Comparison of ENCODE assay signal across 8 cellular contexts in the genomic region with DNA sequence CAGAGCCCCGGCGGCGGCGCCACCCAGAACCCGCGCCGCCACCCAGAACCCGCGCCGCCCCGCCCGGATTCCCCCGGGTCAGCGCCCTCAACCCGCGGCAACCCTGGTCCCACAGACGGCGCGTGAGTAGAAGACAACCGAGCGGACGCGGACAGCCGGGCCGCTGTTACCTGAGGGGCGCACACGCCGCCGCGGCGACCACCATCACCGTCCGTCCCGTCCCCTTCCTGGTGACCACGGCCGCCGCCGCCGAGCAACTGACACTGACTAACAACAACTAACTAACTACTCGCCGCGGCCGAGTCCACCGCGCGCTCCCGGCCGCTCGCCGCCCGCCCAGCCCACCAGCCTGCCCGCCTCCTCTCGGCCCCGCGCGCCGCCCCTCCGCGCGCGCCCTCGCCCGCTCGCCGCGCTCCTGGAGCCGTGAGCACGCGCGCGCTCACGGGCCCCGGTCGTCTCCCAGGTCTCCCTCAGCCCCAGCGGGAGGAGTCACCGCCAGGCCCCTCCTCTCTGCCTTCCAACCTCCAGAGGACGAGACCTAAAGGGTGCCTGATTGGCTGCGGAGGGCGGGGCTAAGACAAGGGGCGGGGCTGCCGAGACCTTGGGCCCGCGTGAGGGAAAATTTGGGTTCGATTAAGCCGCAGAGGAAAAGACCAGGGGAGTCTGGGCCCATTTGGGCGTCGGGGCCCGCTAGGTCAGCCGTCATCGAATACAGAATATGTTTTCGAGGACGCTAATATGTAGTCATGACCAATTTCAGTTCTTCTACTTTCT. TPM values are rescaled to one million over a fixed set of nuclear protein-coding genes. Genes with fewer than 3 reads are reported as not detected.
DNase-seq lines count a peak whose midpoint lies in the region; ATAC-seq, FAIRE-seq and TF ChIP-seq lines count a peak whose summit lies in the region.

A gene with protein sequence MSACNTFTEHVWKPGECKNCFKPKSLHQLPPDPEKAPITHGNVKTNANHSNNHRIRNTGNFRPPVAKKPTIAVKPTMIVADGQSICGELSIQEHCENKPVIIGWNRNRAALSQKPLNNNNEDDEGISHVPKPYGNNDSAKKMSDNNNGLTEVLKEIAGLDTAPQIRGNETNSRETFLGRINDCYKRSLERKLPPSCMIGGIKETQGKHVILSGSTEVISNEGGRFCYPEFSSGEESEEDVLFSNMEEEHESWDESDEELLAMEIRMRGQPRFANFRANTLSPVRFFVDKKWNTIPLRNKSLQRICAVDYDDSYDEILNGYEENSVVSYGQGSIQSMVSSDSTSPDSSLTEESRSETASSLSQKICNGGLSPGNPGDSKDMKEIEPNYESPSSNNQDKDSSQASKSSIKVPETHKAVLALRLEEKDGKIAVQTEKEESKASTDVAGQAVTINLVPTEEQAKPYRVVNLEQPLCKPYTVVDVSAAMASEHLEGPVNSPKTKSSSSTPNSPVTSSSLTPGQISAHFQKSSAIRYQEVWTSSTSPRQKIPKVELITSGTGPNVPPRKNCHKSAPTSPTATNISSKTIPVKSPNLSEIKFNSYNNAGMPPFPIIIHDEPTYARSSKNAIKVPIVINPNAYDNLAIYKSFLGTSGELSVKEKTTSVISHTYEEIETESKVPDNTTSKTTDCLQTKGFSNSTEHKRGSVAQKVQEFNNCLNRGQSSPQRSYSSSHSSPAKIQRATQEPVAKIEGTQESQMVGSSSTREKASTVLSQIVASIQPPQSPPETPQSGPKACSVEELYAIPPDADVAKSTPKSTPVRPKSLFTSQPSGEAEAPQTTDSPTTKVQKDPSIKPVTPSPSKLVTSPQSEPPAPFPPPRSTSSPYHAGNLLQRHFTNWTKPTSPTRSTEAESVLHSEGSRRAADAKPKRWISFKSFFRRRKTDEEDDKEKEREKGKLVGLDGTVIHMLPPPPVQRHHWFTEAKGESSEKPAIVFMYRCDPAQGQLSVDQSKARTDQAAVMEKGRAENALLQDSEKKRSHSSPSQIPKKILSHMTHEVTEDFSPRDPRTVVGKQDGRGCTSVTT (N-terminal part only) (minus strand): TSS at position 269 of the 774 bp plus-strand sequence. CDS start 238,178 bp downstream, outside the sequence.

- H3K9me3 ChIP-seq in ascending aorta (no peaks in the 10 kb centered on the region), right cardiac atrium (ENCODE audit: control insufficient read depth, low read length) (no peaks in the 10 kb centered on the region), uterus (no peaks in the 10 kb centered on the region)

- peaks cover 0 to 20% of the 10 kb centered on the region in 2 donors for H3K4me1 ChIP-seq in ascending aorta
- peaks cover 5% of the 10 kb centered on the region for H3K4me1 ChIP-seq in right cardiac atrium (ENCODE audit: control insufficient read depth, insufficient read depth, low read length)
- H3K4me1 ChIP-seq in uterus = peaks cover 0 to 13% of the 10 kb centered on the region in 2 donors

- H3K27me3 ChIP-seq in ascending aorta = no peaks in the 10 kb centered on the region
- H3K27me3 ChIP-seq in right cardiac atrium (ENCODE audit: control insufficient read depth, insufficient read depth) = no peaks in the 10 kb centered on the region
- no peaks in the 10 kb centered on the region for H3K27me3 ChIP-seq in uterus

- ATAC-seq in HG02973 (IDR thresholded peaks at IDR 0.05; ENCODE audit: unreplicated experiment) (peak; percentile 91), right cardiac atrium (peak; percentile 98 to 99)

- H3K4me3 ChIP-seq in ascending aorta (peak within 1 kb of the TSS; percentile 76 to 99), right cardiac atrium (ENCODE audit: low read length) (peak within 1 kb of the TSS; percentile 87), uterus (peak within 1 kb of the TSS; percentile 54 to 80)

- under 1% methylated on average over 92 of the region's 92 CpGs for WGBS in right cardiac atrium

- H3K36me3 ChIP-seq in ascending aorta (no peaks in the 10 kb centered on the region), uterus (no peaks in the 10 kb centered on the region)

- H3K27ac Mint-ChIP-seq in T-helper 2 cell treated with Interferon-gamma antibody and Interleukin-4, amounts not matched to agents 5 μg/mL and 100 μg/mL, for 36 hours = peak within 1 kb of the TSS; percentile 96

- peak; percentile 98 for FAIRE-seq in GM18507 (lab: Jason Lieb, UNC)

- TF ChIP-seq CTCF in ascending aorta (IDR thresholded peaks at IDR 0.05) (no peak), uterus (IDR thresholded peaks at IDR 0.05) (peak in 1 of 4 experiments; percentile 28)

- peaks cover 4% of the 10 kb centered on the region for H3K27me3 Mint-ChIP-seq in T-helper 2 cell treated with Interferon-gamma antibody and Interleukin-4, amounts not matched to agents 5 μg/mL and 100 μg/mL, for 36 hours (ENCODE audit: low read depth)

- peak within 1 kb of the TSS; percentile 93 for H3K4me3 Mint-ChIP-seq in T-helper 2 cell treated with Interferon-gamma antibody and Interleukin-4, amounts not matched to agents 5 μg/mL and 100 μg/mL, for 36 hours

- peaks cover 36% of the 10 kb centered on the region for H3K4me1 Mint-ChIP-seq in T-helper 2 cell treated with Interferon-gamma antibody and Interleukin-4, amounts not matched to agents 5 μg/mL and 100 μg/mL, for 36 hours (ENCODE audit: low read depth)

- peak; percentile 86 for DNase-seq in GM18507 (ENCODE audit: extremely low spot score, insufficient read length, low read depth)
- peak; percentile 90 for DNase-seq in NCI-H2029 (lab: John Stamatoyannopoulos, UW)
- peak; percentile 97 for DNase-seq in T-helper 2 cell treated with Interferon-gamma antibody and Interleukin-4, amounts not matched to agents 5 μg/mL and 100 μg/mL, for 36 hours (ENCODE audit: low spot score)
- DNase-seq in ascending aorta (ENCODE audit: low spot score in 2 of 2) = peak; percentile 99 to 100
- DNase-seq in right cardiac atrium = peak; percentile 100
- peak; percentile 99 for DNase-seq in putamen (ENCODE audit: low spot score)
- peak; percentile 100 for DNase-seq in uterus

- peak; percentile 90 to 94 for TF ChIP-seq POLR2A in uterus (IDR thresholded peaks at IDR 0.05)

- H3K27ac ChIP-seq in ascending aorta = peak within 1 kb of the TSS; percentile 91 to 97
- peak within 1 kb of the TSS; percentile 100 for H3K27ac ChIP-seq in right cardiac atrium (ENCODE audit: low read length)
- H3K27ac ChIP-seq in uterus = peak within 1 kb of the TSS; percentile 95 to 99

- H3K9me3 Mint-ChIP-seq in T-helper 2 cell treated with Interferon-gamma antibody and Interleukin-4, amounts not matched to agents 5 μg/mL and 100 μg/mL, for 36 hours = no peaks in the 10 kb centered on the region

- intact Hi-C loops in ascending aorta (cut with DNase I) (loop anchor here (2.0 to 10.0 kb wide), 6 partner anchors 35 to 655 kb away; a partner anchor contains a TSS), right cardiac atrium (cut with DNase I) (loop anchor here in 3 of 4 donors (5.0 to 10.0 kb wide), 4 partner anchors 65 to 235 kb away; no protein-coding TSS in a partner anchor), uterus (cut with DNase I; ENCODE audit: low total_unique reads) (no loop called here)

- peaks cover 6% of the 10 kb centered on the region for H3K36me3 Mint-ChIP-seq in T-helper 2 cell treated with Interferon-gamma antibody and Interleukin-4, amounts not matched to agents 5 μg/mL and 100 μg/mL, for 36 hours (ENCODE audit: low read depth)

RNA-seq across cellular contexts. Expression of the gene that starts here (rescaled TPM):
- 53.7 TPM for total RNA-seq in ascending aorta
- 10 to 100 TPM; 71.7 to 97.3 (median 91.3) TPM for total RNA-seq in right cardiac atrium
- polyA plus RNA-seq in right cardiac atrium = 13.8 TPM
- total RNA-seq in uterus = 10 to 100 TPM; 14.4 to 87.3 (median 43.5) TPM

Comparison
In these comparisons a context has a peak if more than half of its experiments do, and no peak if none do; other contexts are left out.
1. Peak in every context shown above with its lines: DNase-seq, ATAC-seq, H3K4me3 ChIP-seq and H3K27ac ChIP-seq.